Comparison of ENCODE assay signal across 9 cellular contexts in the genomic region with DNA sequence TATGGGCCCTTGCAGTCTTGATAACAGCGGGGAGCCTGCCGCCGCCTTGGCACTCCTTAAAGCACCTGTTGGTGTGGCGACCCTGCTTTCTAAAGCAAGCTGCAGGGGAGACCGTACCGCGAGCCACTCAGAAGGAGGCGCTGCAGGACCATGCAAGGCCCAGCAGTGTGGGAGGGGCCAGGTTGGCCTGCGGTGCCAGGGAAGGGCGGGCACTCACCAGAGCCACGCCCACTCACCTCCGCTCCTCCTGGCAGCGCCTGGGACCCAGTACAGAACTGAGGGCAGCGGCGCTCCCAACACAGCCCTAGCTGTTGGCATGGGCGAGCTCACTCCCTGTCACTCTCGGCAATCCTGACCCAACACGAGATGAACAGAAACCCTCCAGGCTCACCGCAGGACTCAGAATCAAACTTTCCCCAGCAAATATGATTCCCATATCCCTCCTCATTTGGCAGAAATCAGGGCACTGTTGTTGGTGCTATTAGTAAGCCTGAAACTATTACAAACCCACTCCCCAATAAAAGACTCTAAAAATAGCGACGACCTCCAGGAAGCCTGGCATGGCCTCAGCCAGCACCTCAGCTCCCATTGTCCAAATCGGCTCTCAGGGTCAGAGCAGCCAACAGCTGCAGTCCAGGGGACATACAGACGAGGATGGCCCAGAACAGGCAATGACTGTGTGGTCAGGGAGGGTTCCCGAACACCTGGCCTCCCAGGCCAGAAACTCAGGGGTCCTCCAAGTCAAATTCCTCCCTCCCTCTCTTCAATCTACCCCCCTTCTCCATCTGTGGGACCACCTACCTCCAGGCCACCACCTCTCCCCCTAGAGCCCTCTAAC.
DNase-seq lines count a peak whose midpoint lies in the region; ATAC-seq, FAIRE-seq and TF ChIP-seq lines count a peak whose summit lies in the region.
"Had no signal": no experiment of that assay in that cellular context is flagged by ENCODE, and none has a peak within 500 bp of the region (broad histone marks: within the 10 kb centered on the region; RNA-seq: fewer than 3 reads in every experiment).

No MANE protein-coding gene starts in this region.

- H3K4me3 ChIP-seq in spleen: no peak overlapping the region

- intact Hi-C loops in activated naive CD4-positive, alpha-beta T cell treated with anti-CD3 and anti-CD28 coated beads for 36 hours (cut with micrococcal nuclease): loop anchor here (1.0 kb wide), 2 partner anchors 104 to 108 kb away; no protein-coding TSS in a partner anchor
- intact Hi-C loops in left ventricle myocardium superior (cut with micrococcal nuclease): no loop called here
- intact Hi-C loops in spleen (cut with DNase I; ENCODE audit: low total_unique reads): loop anchor here (10.0 kb wide), 1 partner anchor 104 kb away; no protein-coding TSS in a partner anchor

- no peaks in the 10 kb centered on the region for H3K27me3 Mint-ChIP-seq in activated naive CD4-positive, alpha-beta T cell treated with anti-CD3 and anti-CD28 coated beads for 36 hours (ENCODE audit: low read depth)

- 54 to 69% (median 58%) methylated on average over 18 to 24 of the region's 24 CpGs for WGBS in spleen, 5 donors

- CTCF ChIA-PET in activated naive CD4-positive, alpha-beta T cell treated with anti-CD3 and anti-CD28 coated beads for 36 hours (lab: Charles Lee): interaction anchor here (0.6 to 3.9 kb wide), 7 partner anchors 18 to 112 kb away, joined by 3 to 49 read pairs (median 3); no protein-coding TSS in a partner anchor

- no peak overlapping the region for H3K27ac Mint-ChIP-seq in activated naive CD4-positive, alpha-beta T cell treated with anti-CD3 and anti-CD28 coated beads for 36 hours

- DNase-seq in SKM-1 (lab: John Stamatoyannopoulos, UW; ENCODE audit: unreplicated experiment) (peak; percentile 11), left ventricle myocardium superior (peak; percentile 84), spleen (peak; percentile 95), dedifferentiated amniotic fluid mesenchymal stem cell (ENCODE audit: extremely low spot score) (no peak)
- DNase-seq in activated naive CD4-positive, alpha-beta T cell treated with anti-CD3 and anti-CD28 coated beads for 36 hours: peak; percentile 85

- ATAC-seq in HG03064 (IDR thresholded peaks at IDR 0.05; ENCODE audit: low read depth, unreplicated experiment): peak; percentile 49
- peak; percentile 66 for ATAC-seq in left ventricle myocardium superior
- no peak for ATAC-seq in GM18867 (IDR thresholded peaks at IDR 0.05; ENCODE audit: unreplicated experiment)

- H3K4me3 Mint-ChIP-seq in activated naive CD4-positive, alpha-beta T cell treated with anti-CD3 and anti-CD28 coated beads for 36 hours: no peak overlapping the region

- H3K27me3 ChIP-seq in spleen (replicated peaks in 1 of 7): no peaks in the 10 kb centered on the region

- TF ChIP-seq POLR2A in spleen (IDR thresholded peaks at IDR 0.05): no peak

- peaks cover 2% of the 10 kb centered on the region for H3K4me1 Mint-ChIP-seq in activated naive CD4-positive, alpha-beta T cell treated with anti-CD3 and anti-CD28 coated beads for 36 hours (ENCODE audit: low read depth)

- peaks cover 5% of the 10 kb centered on the region for H3K36me3 Mint-ChIP-seq in activated naive CD4-positive, alpha-beta T cell treated with anti-CD3 and anti-CD28 coated beads for 36 hours (ENCODE audit: low read depth)

- peaks cover 0 to 64% (median 30%) of the 10 kb centered on the region in 6 donors for H3K4me1 ChIP-seq in spleen

- no peaks in the 10 kb centered on the region for H3K9me3 Mint-ChIP-seq in activated naive CD4-positive, alpha-beta T cell treated with anti-CD3 and anti-CD28 coated beads for 36 hours

- peak; percentile 53 to 87 (median 73) for TF ChIP-seq CTCF in spleen (IDR thresholded peaks at IDR 0.05 in 8 of 11, conservative IDR thresholded peaks at IDR 0.05 in 3 of 11)

- no peaks in the 10 kb centered on the region for H3K9me3 ChIP-seq in spleen

- peak; percentile 47 for FAIRE-seq in G401.6 (lab: Jason Lieb, UNC)
- FAIRE-seq: endometrium had no signal

- peak overlapping the region in 6 of 8 donors; percentile 32 to 69 (median 42) for H3K27ac ChIP-seq in spleen

- peaks cover 0 to 97% (median 74%) of the 10 kb centered on the region in 6 donors for H3K36me3 ChIP-seq in spleen
